18 cellular contexts compared by ENCODE assay signal in the genomic region with DNA sequence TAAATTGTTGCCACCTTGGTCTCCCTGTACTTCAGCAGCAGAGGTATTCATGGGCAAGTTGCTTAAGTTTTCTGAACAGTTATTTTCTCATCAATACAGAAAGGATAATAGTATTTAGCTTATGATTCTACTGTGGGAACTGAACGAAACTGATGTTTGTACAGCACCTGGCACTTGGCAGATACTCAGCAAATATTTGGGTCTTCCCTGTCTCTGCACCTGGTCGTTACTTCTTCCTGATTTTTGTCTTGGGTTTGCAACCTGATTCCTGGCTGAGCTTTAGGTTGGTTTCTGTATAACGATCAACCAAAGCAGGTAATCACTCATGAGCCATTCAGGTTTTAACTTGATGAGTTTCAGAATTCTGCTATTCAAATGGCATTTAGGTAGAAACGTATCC.
DNase-seq lines count a peak whose midpoint lies in the region; ATAC-seq and TF ChIP-seq lines count a peak whose summit lies in the region.
"Had no signal": no experiment of that assay in that cellular context is flagged by ENCODE, and none has a peak within 500 bp of the region (broad histone marks: within the 10 kb centered on the region; RNA-seq: fewer than 3 reads in every experiment).

No MANE protein-coding gene starts in this region.

- peak overlapping the region; percentile 87 for H3K27ac Mint-ChIP-seq in stimulated activated memory B cell treated with anti-CD40 and anti-IgM and Interleukin-4, amounts not matched to agents 10 μg/mL and 1 μg/mL and 100 μg/mL, for 72 hours
- H3K27ac Mint-ChIP-seq: stimulated activated effector memory CD8-positive, alpha-beta T cell treated with anti-CD3 and anti-CD28 coated beads, Interleukin-12 subunit alpha, Interleukin-12 subunit beta, amount 100 ng/mL, for 72 hours had no signal

- TF ChIP-seq CTCF in omental fat pad (IDR thresholded peaks at IDR 0.05) = no peak

- intact Hi-C loops in head of caudate nucleus (cut with DNase I) = no loop called here

- H3K27me3 Mint-ChIP-seq in stimulated activated memory B cell treated with anti-CD40 and anti-IgM and Interleukin-4, amounts not matched to agents 10 μg/mL and 1 μg/mL and 100 μg/mL, for 72 hours = peaks cover 21% of the 10 kb centered on the region

- peak; percentile 62 for DNase-seq in NCI-H510A treated with DMSO at 0.1 percent for 48 hours (lab: John Stamatoyannopoulos, UW)
- DNase-seq in NCI-H510A (lab: John Stamatoyannopoulos, UW) = no peak
- DNase-seq in head of caudate nucleus = no peak
- DNase-seq in omental fat pad (ENCODE audit: low spot score) = no peak
- no peak for DNase-seq in NCI-H1694 (lab: John Stamatoyannopoulos, UW)
- DNase-seq: activated CD4-positive, alpha-beta T cell treated with anti-CD3 and anti-CD28 coated beads, Interleukin-2, amount 50 U/mL, for 48 hours; activated effector memory CD4-positive, alpha-beta T cell treated with Interleukin-2 at 50 U/mL for 16 hours; body of pancreas; effector memory CD4-positive, alpha-beta T cell; foreskin melanocyte; KBM-7; NCI-H446 treated with DMSO at 0.1 percent for 48 hours; stimulated activated CD4-positive, alpha-beta T cell treated with anti-CD3 and anti-CD28 coated beads, Interleukin-2, amount 100 ng/mL, for 24 hours; T-helper 2 cell had no signal

- peaks cover 52% of the 10 kb centered on the region for H3K36me3 Mint-ChIP-seq in stimulated activated memory B cell treated with anti-CD40 and anti-IgM and Interleukin-4, amounts not matched to agents 10 μg/mL and 1 μg/mL and 100 μg/mL, for 72 hours
- H3K36me3 Mint-ChIP-seq: stimulated activated effector memory CD8-positive, alpha-beta T cell treated with anti-CD3 and anti-CD28 coated beads, Interleukin-12 subunit alpha, Interleukin-12 subunit beta, amount 100 ng/mL, for 72 hours had no signal

- peaks cover 10% of the 10 kb centered on the region for H3K9me3 Mint-ChIP-seq in stimulated activated memory B cell treated with anti-CD40 and anti-IgM and Interleukin-4, amounts not matched to agents 10 μg/mL and 1 μg/mL and 100 μg/mL, for 72 hours

- H3K4me3 Mint-ChIP-seq in stimulated activated memory B cell treated with anti-CD40 and anti-IgM and Interleukin-4, amounts not matched to agents 10 μg/mL and 1 μg/mL and 100 μg/mL, for 72 hours = peak overlapping the region; percentile 84
- H3K4me3 Mint-ChIP-seq: stimulated activated effector memory CD8-positive, alpha-beta T cell treated with anti-CD3 and anti-CD28 coated beads, Interleukin-12 subunit alpha, Interleukin-12 subunit beta, amount 100 ng/mL, for 72 hours had no signal

- peaks cover 37% of the 10 kb centered on the region for H3K4me1 Mint-ChIP-seq in stimulated activated memory B cell treated with anti-CD40 and anti-IgM and Interleukin-4, amounts not matched to agents 10 μg/mL and 1 μg/mL and 100 μg/mL, for 72 hours
- H3K4me1 Mint-ChIP-seq: stimulated activated effector memory CD8-positive, alpha-beta T cell treated with anti-CD3 and anti-CD28 coated beads, Interleukin-12 subunit alpha, Interleukin-12 subunit beta, amount 100 ng/mL, for 72 hours had no signal

- peak; percentile 23 for ATAC-seq in HG02678 (IDR thresholded peaks at IDR 0.05; ENCODE audit: unreplicated experiment)
- ATAC-seq in HG03571 (IDR thresholded peaks at IDR 0.05; ENCODE audit: unreplicated experiment) = peak; percentile 23
- no peak for ATAC-seq in stimulated activated memory B cell treated with anti-CD40 and anti-IgM and Interleukin-4, amounts not matched to agents 10 μg/mL and 1 μg/mL and 100 μg/mL, for 72 hours
- ATAC-seq in omental fat pad (ENCODE audit: low FRiP score) = no peak
- ATAC-seq: body of pancreas; stimulated activated effector memory CD8-positive, alpha-beta T cell treated with anti-CD3 and anti-CD28 coated beads, Interleukin-12 subunit alpha, Interleukin-12 subunit beta, amount 100 ng/mL, for 72 hours had no signal

Comparison
In these comparisons a context has a peak if more than half of its experiments do, and no peak if none do; other contexts are left out.
1. ATAC-seq: peak in HG02678 (single experiment) and HG03571 (single experiment); none in stimulated activated memory B cell treated with anti-CD40 and anti-IgM and Interleukin-4, amounts not matched to agents 10 μg/mL and 1 μg/mL and 100 μg/mL, for 72 hours (single experiment) and omental fat pad (single experiment).